Comparison of ENCODE assay signal across 34 cellular contexts in the genomic region with DNA sequence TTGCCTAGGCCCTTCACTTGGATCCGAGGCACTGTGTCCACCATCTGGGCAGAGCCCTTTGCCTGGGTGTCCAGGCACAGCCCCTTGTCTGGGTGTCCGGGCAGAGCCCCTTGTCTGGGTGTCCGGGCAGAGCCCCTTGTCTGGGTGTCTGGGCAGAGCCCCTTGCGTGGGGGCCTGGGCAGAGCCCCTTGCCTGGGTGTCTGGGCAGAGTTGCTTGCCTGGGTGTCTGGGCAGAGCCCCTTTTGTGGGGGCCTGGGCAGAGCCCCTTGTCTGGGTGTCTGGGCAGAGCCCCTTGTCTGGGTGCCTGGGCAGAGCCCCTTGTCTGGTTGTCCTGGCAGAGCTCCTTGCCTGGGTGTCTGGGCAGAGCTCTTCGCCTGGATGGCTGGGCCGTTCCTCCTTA.
"Had no signal": no experiment of that assay in that cellular context is flagged by ENCODE, and none has a peak within 500 bp of the region (broad histone marks: within the 10 kb centered on the region; RNA-seq: fewer than 3 reads in every experiment).

No MANE protein-coding gene starts in this region.

- H3K4me3 ChIP-seq: MG63 had no signal

- H3K9me3 ChIP-seq: MG63 had no signal

- DNase-seq: Karpas-422, Kasumi-1, MG63, MM.1S, MV-4-11, NCI-H1048, NCI-H1092, NCI-H1092 treated with DMSO at 0.1 percent for 48 hours, NCI-H1105, NCI-H1105 treated with DMSO at 0.1 percent for 48 hours, NCI-H1417, NCI-H1417 treated with DMSO at 0.1 percent for 48 hours, NCI-H1436, NCI-H1436 treated with DMSO at 0.1 percent for 48 hours, NCI-H146, NCI-H1694, NCI-H1694 treated with DMSO at 0.1 percent for 48 hours, NCI-H187, NCI-H187 treated with DMSO at 0.1 percent for 48 hours, NCI-H1930, NCI-H2029, NCI-H2029 treated with DMSO at 0.1 percent for 48 hours, NCI-H2081, NCI-H2081 treated with DMSO at 0.1 percent for 48 hours, NCI-H2107, NCI-H2171, NCI-H2171 treated with DMSO at 0.1 percent for 48 hours, NCI-H2227 treated with DMSO at 0.1 percent for 48 hours, NCI-H226, NCI-H345, NCI-H446, NCI-H446 treated with DMSO at 0.1 percent for 48 hours, NCI-H510A had no signal

- H3K36me3 ChIP-seq: MG63 had no signal

- H3K27ac ChIP-seq: KMS-11 had no signal
